In genomic region chr20:40990542-40991120, GRCh38 we compare ENCODE assay signal across 8 cellular contexts. TPM values are rescaled to one million over a fixed set of nuclear protein-coding genes. Genes with fewer than 3 reads are reported as not detected.
DNase-seq lines count a peak whose midpoint lies in the region; ATAC-seq, FAIRE-seq and TF ChIP-seq lines count a peak whose summit lies in the region.

No MANE protein-coding gene starts in this region.

- no peaks in the 10 kb centered on the region for H4K20me1 ChIP-seq in mammary epithelial cell (ENCODE audit: insufficient read depth, low read length)

- peaks cover 3% of the 10 kb centered on the region for H3K9me3 ChIP-seq in mammary epithelial cell (replicated peaks; ENCODE audit: insufficient read depth, low read length)
- no peaks in the 10 kb centered on the region for H3K9me3 ChIP-seq in kidney (ENCODE audit: control insufficient read depth in 1 of 2, low read length in 2 of 2)

- H3K4me2 ChIP-seq in mammary epithelial cell (ENCODE audit: insufficient read depth, low read depth, low read length), result peak overlapping the region; percentile 25

- no peak for FAIRE-seq in kidney (lab: Jason Lieb, UNC)

- H3K79me2 ChIP-seq in mammary epithelial cell (ENCODE audit: insufficient read depth, low read length), result no peaks in the 10 kb centered on the region

- TF ChIP-seq CTCF in WI38 (IDR thresholded peaks at IDR 0.05; ENCODE audit: low read depth, low read length) (peak; percentile 86), mammary epithelial cell (conservative IDR thresholded peaks at IDR 0.05 in 1 of 2, IDR thresholded peaks at IDR 0.05 in 1 of 2; ENCODE audit: extremely low read depth in 1 of 2, insufficient read depth in 1 of 2, low read depth in 1 of 2, low read length in 2 of 2) (peak; percentile 92 to 95), kidney (IDR thresholded peaks at IDR 0.05; ENCODE audit: borderline replicate concordance, extremely low read depth, insufficient read depth) (peak; percentile 93)

- 36% methylated on average over 9 of the region's 10 CpGs for WGBS in mammary epithelial cell (ENCODE audit: low coverage, missing lambda C conversion rate)

- dilution Hi-C loops in mammary epithelial cell (cut with HindIII; ENCODE audit: low sequenced_read_pairs), result no loop called here

- H3K4me1 ChIP-seq in mammary epithelial cell (ENCODE audit: insufficient read depth, low read length) (peaks cover 17% of the 10 kb centered on the region), kidney (ENCODE audit: control insufficient read depth in 1 of 2, insufficient read depth in 1 of 2, low read depth in 1 of 2, low read length in 2 of 2) (peaks cover 0 to 2% of the 10 kb centered on the region in 2 donors)

- BruUV-seq in mammary epithelial cell (replicated peaks; lab: Mats Ljungman, UMichigan), result no TSS peak

- intact Hi-C loops in mammary epithelial cell (cut with micrococcal nuclease) (loop anchor here (1.0 to 2.0 kb wide), 6 partner anchors 28 to 105 kb away; no protein-coding TSS in a partner anchor), kidney (cut with DNase I) (no loop called here)

- CTCF ChIA-PET in mammary epithelial cell (lab: Charles Lee; ENCODE audit: low non-redundant PET), result interaction anchor here (0.5 to 1.2 kb wide), 13 partner anchors 28 to 502 kb away, joined by 3 to 12 read pairs (median 4); no protein-coding TSS in a partner anchor

- in situ Hi-C loops in mammary epithelial cell (cut with MboI; ENCODE audit: low sequenced_read_pairs in 2 of 2), result loop anchor here in 1 of 2 donors (5.0 to 25.0 kb wide), 2 partner anchors 92 to 347 kb away; partner anchors contain the start of gene LPIN3

- DNase-seq in AG08395 (ENCODE audit: low spot score) (peak; percentile 95), NCI-H345 (lab: John Stamatoyannopoulos, UW) (peak; percentile 85), mammary epithelial cell (peak; percentile 82), kidney (peak; percentile 88)
- DNase-seq in stimulated activated CD4-positive, alpha-beta T cell treated with anti-CD3 and anti-CD28 coated beads, Interleukin-1b, Interleukin-23, amount 100 ng/mL, for 24 hours (ENCODE audit: low read depth in 4 of 4, low spot score in 1 of 4), result peak; percentile 36 to 48 (median 40)

- H3K4me3 ChIP-seq in WI38 (ENCODE audit: low read depth, low read length), result no peak overlapping the region
- H3K4me3 ChIP-seq in mammary epithelial cell (replicated peaks in 1 of 3; ENCODE audit: insufficient read depth in 1 of 3, low read depth in 2 of 3, low read length in 3 of 3), result no peak overlapping the region
- no peak overlapping the region for H3K4me3 ChIP-seq in kidney (ENCODE audit: low read length in 2 of 2)

- no peaks in the 10 kb centered on the region for H3K27me3 ChIP-seq in mammary epithelial cell (ENCODE audit: insufficient read depth, low read length)

- no peak overlapping the region for H3K27ac ChIP-seq in mammary epithelial cell (ENCODE audit: insufficient read depth, low read depth, low read length)
- no peak overlapping the region for H3K27ac ChIP-seq in kidney (ENCODE audit: low read depth in 2 of 2, low read length in 2 of 2)

- H2AFZ ChIP-seq in mammary epithelial cell (ENCODE audit: low read depth, low read length), result peak overlapping the region; percentile 83

- H3K9ac ChIP-seq in mammary epithelial cell (ENCODE audit: insufficient read depth, low read length) (no peak overlapping the region), kidney (ENCODE audit: low read length in 2 of 2) (no peak overlapping the region)

- ATAC-seq in GM18867 (IDR thresholded peaks at IDR 0.05; ENCODE audit: unreplicated experiment) (peak; percentile 61), HG03139 (IDR thresholded peaks at IDR 0.05; ENCODE audit: unreplicated experiment) (peak; percentile 50)

- H3K36me3 ChIP-seq in mammary epithelial cell (ENCODE audit: insufficient read depth, low read length) (no peaks in the 10 kb centered on the region), kidney (ENCODE audit: control insufficient read depth in 1 of 2, insufficient read depth in 2 of 2, low read length in 2 of 2) (no peaks in the 10 kb centered on the region)

RNA-seq across cellular contexts. Expression of gene TOP1, which starts 38.0 kb away (rescaled TPM):
- total RNA-seq in mammary epithelial cell (10 to 100 TPM; 13.2 to 92.0 TPM), kidney (49.9 TPM)
- polyA plus RNA-seq in mammary epithelial cell (10.6 TPM), kidney (ENCODE audit: insufficient read depth, low read depth, low replicate concordance) (23.4 TPM)
- 21.7 TPM for polyA minus RNA-seq in mammary epithelial cell

Comparison
In these comparisons a context has a peak if more than half of its experiments do, and no peak if none do; other contexts are left out.
1. DNase-seq: peak in every context shown above with its lines; median percentile 95 in AG08395; 88 in kidney; 85 in NCI-H345; 82 in mammary epithelial cell; 40 in stimulated activated CD4-positive, alpha-beta T cell treated with anti-CD3 and anti-CD28 coated beads, Interleukin-1b, Interleukin-23, amount 100 ng/mL, for 24 hours.